In genomic region chr4:108333353-108333920, GRCh38 we compare ENCODE assay signal across 24 cellular contexts.
A peak's percentile ranks its signal among the peaks of the same experiment; 100 is the strongest.
DNase-seq lines count a peak whose midpoint lies in the region; ATAC-seq and TF ChIP-seq lines count a peak whose summit lies in the region.
"Had no signal": no experiment of that assay in that cellular context is flagged by ENCODE, and none has a peak within 500 bp of the region (broad histone marks: within the 10 kb centered on the region; RNA-seq: fewer than 3 reads in every experiment).

No MANE protein-coding gene starts in this region.

- H3K4ac ChIP-seq in trophoblast cell (ENCODE audit: low read depth, low read length), result no peak overlapping the region

- peak overlapping the region; percentile 47 for H3K9ac ChIP-seq in OCI-LY3 (ENCODE audit: low read length)
- no peak overlapping the region for H3K9ac ChIP-seq in trophoblast cell (ENCODE audit: low read length)
- H3K9ac ChIP-seq: BLaER1 treated with 17β-estradiol and CSF1 and Interleukin-3, amounts not matched to agents 10 nM and 100 nM; KMS-11; SK-N-SH had no signal

- H3K36me3 ChIP-seq in OCI-LY3 (replicated peaks; ENCODE audit: low read depth, low read length) (no peaks in the 10 kb centered on the region), trophoblast cell (ENCODE audit: control insufficient read depth in 1 of 2, insufficient read depth in 2 of 2, low read length in 2 of 2) (no peaks in the 10 kb centered on the region), A673 (ENCODE audit: insufficient read depth, low read length, poor library complexity, severe bottlenecking) (no peaks in the 10 kb centered on the region)
- H3K36me3 ChIP-seq: BLaER1 treated with 17β-estradiol and CSF1 and Interleukin-3, amounts not matched to agents 10 nM and 100 nM; HAP-1 had no signal

- no peak for TF ChIP-seq POLR2A in lower leg skin (IDR thresholded peaks at IDR 0.05)

- H3K4me1 ChIP-seq in OCI-LY3 (ENCODE audit: low read length) (peaks cover 64% of the 10 kb centered on the region), trophoblast cell (ENCODE audit: control insufficient read depth in 1 of 2, insufficient read depth in 2 of 2, low read length in 2 of 2) (peaks cover 4 to 10% of the 10 kb centered on the region in 2 experiments), A673 (ENCODE audit: insufficient read depth, low read length, poor library complexity, severe bottlenecking) (no peaks in the 10 kb centered on the region)

- H3K14ac ChIP-seq in trophoblast cell (ENCODE audit: low read length), result no peak overlapping the region

- CTCF ChIA-PET in A673 (lab: Charles Lee), result no interaction called here

- ATAC-seq in HG03280 (IDR thresholded peaks at IDR 0.05; ENCODE audit: unreplicated experiment), result no peak
- ATAC-seq: Panc1 had no signal

- H3K79me2 ChIP-seq in OCI-LY3 (ENCODE audit: low read length) (no peaks in the 10 kb centered on the region), trophoblast cell (ENCODE audit: control insufficient read depth, insufficient read depth, low read length, poor library complexity) (no peaks in the 10 kb centered on the region)

- DNase-seq in germinal center (ENCODE audit: low spot score) (peak; percentile 5), trophoblast cell (no peak), NCI-H1694 treated with DMSO at 0.1 percent for 48 hours (lab: John Stamatoyannopoulos, UW) (no peak), A673 (ENCODE audit: low spot score) (no peak), lower leg skin (ENCODE audit: low spot score in 2 of 2) (no peak)
- DNase-seq: ACHN; Caco-2; CD4-positive, alpha-beta memory T cell; IMR-90; NCI-H1105; NCI-H2081; NCI-H2171; NCI-H345; NCI-H524; NCI-H774; NK-92 treated with Interleukin-12 subunit alpha and Interleukin-12 subunit beta, amount 100 ng/mL, for 24 hours; SIG-M5; SK-N-SH had no signal

- H3K27ac ChIP-seq in OCI-LY3 (ENCODE audit: low read length), result peak overlapping the region; percentile 38; the same call in 1 of the 2 replicates
- H3K27ac ChIP-seq in trophoblast cell (ENCODE audit: low read depth, low read length), result no peak overlapping the region
- no peak overlapping the region for H3K27ac ChIP-seq in A673 (ENCODE audit: low read depth, low read length, poor library complexity, severe bottlenecking)
- H3K27ac ChIP-seq: BLaER1 treated with 17β-estradiol and CSF1 and Interleukin-3, amounts not matched to agents 10 nM and 100 nM; KMS-11 had no signal

- H2BK5ac ChIP-seq in trophoblast cell (ENCODE audit: low read depth, low read length, poor library complexity), result no peak overlapping the region

- H4K91ac ChIP-seq in trophoblast cell (ENCODE audit: low read depth, low read length), result peak overlapping the region; percentile 21

- TF ChIP-seq CTCF in OCI-LY3 (IDR thresholded peaks at IDR 0.05; ENCODE audit: low read depth, low read length) (no peak), A673 (conservative IDR thresholded peaks at IDR 0.05; ENCODE audit: low read depth, low read length) (no peak), lower leg skin (IDR thresholded peaks at IDR 0.05) (no peak)

- POLR2A ChIA-PET in A673 (lab: Charles Lee; ENCODE audit: low non-redundant PET), result no interaction called here

- intact Hi-C loops in A673 (cut with micrococcal nuclease; ENCODE audit: unreplicated experiment) (no loop called here), lower leg skin (cut with DNase I; ENCODE audit: low total_unique reads) (no loop called here)

- H2AFZ ChIP-seq in OCI-LY3 (ENCODE audit: low read depth, low read length) (no peak overlapping the region), trophoblast cell (ENCODE audit: insufficient read depth, low read length, poor library complexity) (no peak overlapping the region)

- H4K20me1 ChIP-seq in OCI-LY3 (ENCODE audit: insufficient read depth, low read length), result no peaks in the 10 kb centered on the region
- H4K20me1 ChIP-seq: BLaER1 treated with 17β-estradiol and CSF1 and Interleukin-3, amounts not matched to agents 10 nM and 100 nM had no signal

- no peak overlapping the region for H3K23ac ChIP-seq in trophoblast cell (ENCODE audit: low read length)

- WGBS in trophoblast cell (ENCODE audit: extremely low coverage, insufficient coverage, insufficient read length), result no CpG with 5 or more reads among the region's 7 CpGs
- WGBS in lower leg skin, 2 donors, result 72 to 75% methylated on average over 7 of the region's 7 CpGs

- H3K9me3 ChIP-seq in OCI-LY3 (ENCODE audit: insufficient read depth, low read length), result no peaks in the 10 kb centered on the region
- no peaks in the 10 kb centered on the region for H3K9me3 ChIP-seq in trophoblast cell (ENCODE audit: insufficient read depth, low read depth, low read length)
- no peaks in the 10 kb centered on the region for H3K9me3 ChIP-seq in A673 (ENCODE audit: low read depth, low read length, poor library complexity, severe bottlenecking)
- H3K9me3 ChIP-seq: BLaER1 treated with 17β-estradiol and CSF1 and Interleukin-3, amounts not matched to agents 10 nM and 100 nM; Caco-2; HAP-1; SK-N-SH had no signal

- H3K4me2 ChIP-seq in OCI-LY3 (ENCODE audit: low read length) (peak overlapping the region; percentile 84), trophoblast cell (ENCODE audit: low read length) (no peak overlapping the region)
- H3K4me2 ChIP-seq: KMS-11, SK-N-SH had no signal

- H3K27me3 ChIP-seq in OCI-LY3 (ENCODE audit: low read depth, low read length) (no peaks in the 10 kb centered on the region), trophoblast cell (ENCODE audit: insufficient read depth, low read length) (no peaks in the 10 kb centered on the region), A673 (replicated peaks; ENCODE audit: insufficient read depth, low read depth, low read length, poor library complexity) (peaks cover 7% of the 10 kb centered on the region)
- H3K27me3 ChIP-seq: BLaER1 treated with 17β-estradiol and CSF1 and Interleukin-3, amounts not matched to agents 10 nM and 100 nM had no signal

- no peak overlapping the region for H4K8ac ChIP-seq in trophoblast cell (ENCODE audit: low read depth, low read length)

- H2AK5ac ChIP-seq in trophoblast cell (ENCODE audit: low read length), result no peak overlapping the region

- BruUV-seq in A673 (replicated peaks; lab: Mats Ljungman, UMichigan), result no TSS peak

- H4K12ac ChIP-seq in trophoblast cell (ENCODE audit: low read depth, low read length), result no peak overlapping the region

- H3K4me3 ChIP-seq in OCI-LY3 (ENCODE audit: low read length), result peak overlapping the region; percentile 58
- H3K4me3 ChIP-seq in trophoblast cell (ENCODE audit: low read depth, low read length), result no peak overlapping the region
- no peak overlapping the region for H3K4me3 ChIP-seq in A673 (ENCODE audit: low read depth, low read length, poor library complexity, severe bottlenecking)
- H3K4me3 ChIP-seq in lower leg skin (ENCODE audit: low read depth, poor library complexity, severe bottlenecking), result no peak overlapping the region
- H3K4me3 ChIP-seq: BLaER1 treated with 17β-estradiol and CSF1 and Interleukin-3, amounts not matched to agents 10 nM and 100 nM; HAP-1 had no signal

- H2BK120ac ChIP-seq in trophoblast cell (ENCODE audit: insufficient read depth, low read length, poor library complexity), result no peak overlapping the region

- H2BK12ac ChIP-seq in trophoblast cell (ENCODE audit: low read length), result no peak overlapping the region

- H3K18ac ChIP-seq in trophoblast cell (ENCODE audit: low read length), result no peak overlapping the region

- peaks cover 9% of the 10 kb centered on the region for H3K79me1 ChIP-seq in trophoblast cell (ENCODE audit: low read length)
